In genomic region chr2:27407798-27408491, GRCh38 we compare ENCODE assay signal across 6 cellular contexts. TPM values are rescaled to one million over a fixed set of nuclear protein-coding genes. Genes with fewer than 3 reads are reported as not detected.
A peak's percentile ranks its signal among the peaks of the same experiment; 100 is the strongest.
DNase-seq lines count a peak whose midpoint lies in the region; TF ChIP-seq lines count a peak whose summit lies in the region.

No MANE protein-coding gene starts in this region.

- H3K4me3 Mint-ChIP-seq in osteocyte (ENCODE audit: unreplicated experiment), result peak overlapping the region; percentile 89

- peak overlapping the region; percentile 88 for H3K27ac Mint-ChIP-seq in osteocyte (ENCODE audit: unreplicated experiment)

- DNase-seq in NCI-H2227 (lab: John Stamatoyannopoulos, UW; ENCODE audit: unreplicated experiment) (peak; percentile 77), dedifferentiated amniotic fluid mesenchymal stem cell (ENCODE audit: extremely low spot score) (peak; percentile 30), osteocyte (ENCODE audit: extremely low spot score, unreplicated experiment) (no peak), cortex of kidney (lab: John Stamatoyannopoulos, UW) (no peak)
- no peak for DNase-seq in activated CD8-positive, alpha-beta memory T cell treated with anti-CD3 and anti-CD28 coated beads, Interleukin-2, amount 50 U/mL, for 4 hours

- peaks cover 4% of the 10 kb centered on the region for H3K36me3 Mint-ChIP-seq in osteocyte (ENCODE audit: unreplicated experiment)

- H3K4me1 Mint-ChIP-seq in osteocyte (ENCODE audit: unreplicated experiment), result peaks cover 30% of the 10 kb centered on the region

- TF ChIP-seq CTCF in GM12873 (IDR thresholded peaks at IDR 0.05; ENCODE audit: insufficient read depth, low read depth, low read length, missing control alignments), result peak; percentile 45
- TF ChIP-seq CTCF in osteocyte (IDR thresholded peaks at IDR 0.05), result peak; percentile 63

- H3K27me3 Mint-ChIP-seq in osteocyte (ENCODE audit: unreplicated experiment), result no peaks in the 10 kb centered on the region

- H3K9me3 Mint-ChIP-seq in osteocyte (ENCODE audit: unreplicated experiment), result no peaks in the 10 kb centered on the region

RNA-seq across cellular contexts. Expression of gene PPM1G, which starts 1.4 kb away (rescaled TPM):
- total RNA-seq in osteocyte, result 70.7 and 74.2 TPM in 2 replicates

RNA-seq across cellular contexts. Expression of gene NRBP1, which starts 20.5 kb away (rescaled TPM):
- total RNA-seq in osteocyte, result 129 and 137 TPM in 2 replicates

RNA-seq across cellular contexts. Expression of gene ZNF513, which starts 27.4 kb away (rescaled TPM):
- total RNA-seq in osteocyte, result 15.7 and 19.1 TPM in 2 replicates

RNA-seq across cellular contexts. Expression of gene KRTCAP3, which starts 34.2 kb away (rescaled TPM):
- 2.3 and 3.2 TPM in 2 replicates for total RNA-seq in osteocyte

RNA-seq across cellular contexts. Expression of gene SNX17, which starts 37.5 kb away (rescaled TPM):
- 124 and 134 TPM in 2 replicates for total RNA-seq in osteocyte

Comparison
In these comparisons a context has a peak if more than half of its experiments do, and no peak if none do; other contexts are left out.
1. DNase-seq: peak in NCI-H2227 (single experiment) and dedifferentiated amniotic fluid mesenchymal stem cell (single experiment); none in osteocyte (single experiment), activated CD8-positive, alpha-beta memory T cell treated with anti-CD3 and anti-CD28 coated beads, Interleukin-2, amount 50 U/mL, for 4 hours (single experiment) and cortex of kidney (single experiment).